8 cellular contexts compared by ENCODE assay signal in the genomic region with DNA sequence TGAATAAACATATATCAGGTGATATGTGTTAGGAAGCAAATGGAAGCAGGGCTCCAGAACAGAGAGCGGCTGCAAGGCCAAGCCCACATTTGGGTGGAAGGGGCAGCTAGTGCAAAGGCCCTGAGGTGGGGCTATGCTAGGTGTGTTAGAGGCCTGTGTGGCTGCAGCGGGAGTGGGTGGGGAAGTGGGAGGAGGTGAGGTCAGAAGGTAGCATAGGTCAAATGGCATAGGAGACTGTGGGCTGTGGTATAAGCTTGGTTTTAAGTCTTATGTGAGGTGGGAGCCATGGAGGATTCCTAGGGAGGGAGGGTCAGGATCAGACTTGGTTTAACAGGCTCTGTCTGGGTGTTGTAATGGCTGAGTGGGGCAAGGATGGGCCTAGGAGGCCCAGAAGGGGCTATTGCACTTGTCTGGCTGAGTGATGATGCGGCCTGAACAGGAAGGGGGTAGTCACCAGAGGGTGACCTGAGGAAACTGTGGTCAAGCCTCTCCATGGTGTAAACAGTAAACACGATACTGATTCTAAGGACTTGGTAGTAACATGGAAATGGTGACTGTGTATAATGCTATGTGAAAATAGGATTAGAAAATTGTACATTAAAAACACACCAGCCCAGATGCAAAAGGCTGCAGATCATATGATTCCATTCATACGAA. TPM values are rescaled to one million over a fixed set of nuclear protein-coding genes. Genes with fewer than 3 reads are reported as not detected.
DNase-seq lines count a peak whose midpoint lies in the region; ATAC-seq and TF ChIP-seq lines count a peak whose summit lies in the region.

No MANE protein-coding gene starts in this region.

- peaks cover 16% of the 10 kb centered on the region for H3F3A ChIP-seq in neural progenitor cell (ENCODE audit: low read depth)

- peak overlapping the region; percentile 60 for H3K4me2 ChIP-seq in neural progenitor cell
- H3K4me2 ChIP-seq in OCI-LY7 (ENCODE audit: low read length) = no peak overlapping the region

- ATAC-seq in GM19455 (IDR thresholded peaks at IDR 0.05; ENCODE audit: unreplicated experiment) = peak; percentile 60
- no peak for ATAC-seq in body of pancreas

- H3K36me3 Mint-ChIP-seq in neural progenitor cell = peaks cover 3% of the 10 kb centered on the region

- H3K27ac ChIP-seq in body of pancreas = peak overlapping the region in 3 of 4 donors; percentile 84 to 89 (median 86)
- no peak overlapping the region for H3K27ac ChIP-seq in neural progenitor cell
- H3K27ac ChIP-seq in OCI-LY7 (ENCODE audit: low read depth, low read length, poor library complexity, severe bottlenecking) = no peak overlapping the region

- no TSS peak for BruUV-seq in OCI-LY7 (replicated peaks; lab: Mats Ljungman, UMichigan)

- no peak overlapping the region for H3K9ac ChIP-seq in neural progenitor cell

- H3K27me3 ChIP-seq in body of pancreas (no peaks in the 10 kb centered on the region), neural progenitor cell (peaks cover 23% of the 10 kb centered on the region)

- H3K9me2 ChIP-seq in OCI-LY7 (ENCODE audit: insufficient read depth, low read length) = no peaks in the 10 kb centered on the region

- peak overlapping the region; percentile 13 for H3K27ac Mint-ChIP-seq in neural progenitor cell

- TF ChIP-seq CTCF in body of pancreas (IDR thresholded peaks at IDR 0.05) = no peak
- no peak for TF ChIP-seq CTCF in neural progenitor cell (IDR thresholded peaks at IDR 0.05)
- no peak for TF ChIP-seq CTCF in OCI-LY7 (conservative IDR thresholded peaks at IDR 0.05; ENCODE audit: low read length)

- H4K20me1 ChIP-seq in neural progenitor cell (ENCODE audit: low read depth) = peaks cover 100% of the 10 kb centered on the region
- H4K20me1 ChIP-seq in OCI-LY7 (ENCODE audit: insufficient read depth, low read length) = no peaks in the 10 kb centered on the region

- intact Hi-C loops in body of pancreas (cut with DNase I) (no loop called here), OCI-LY7 (cut with micrococcal nuclease; ENCODE audit: unreplicated experiment) (no loop called here)

- H3K9me3 Mint-ChIP-seq in neural progenitor cell = no peaks in the 10 kb centered on the region

- H3K36me3 ChIP-seq in body of pancreas (replicated peaks in 1 of 2; ENCODE audit: insufficient read depth in 1 of 2, low read depth in 2 of 2) (no peaks in the 10 kb centered on the region), neural progenitor cell (no peaks in the 10 kb centered on the region), OCI-LY7 (ENCODE audit: insufficient read depth, low read length) (no peaks in the 10 kb centered on the region)

- CTCF ChIA-PET in OCI-LY7 (lab: Charles Lee; ENCODE audit: unreplicated experiment) = interaction anchor here (0.5 kb wide), 1 partner anchor 113 kb away, joined by 4 read pairs; no protein-coding TSS in a partner anchor

- no peak overlapping the region for H3K4me3 Mint-ChIP-seq in neural progenitor cell

- peaks cover 3% of the 10 kb centered on the region for H3K79me2 ChIP-seq in neural progenitor cell (ENCODE audit: low read depth)
- H3K79me2 ChIP-seq in OCI-LY7 (ENCODE audit: insufficient read depth, low read depth, low read length) = no peaks in the 10 kb centered on the region

- POLR2A ChIA-PET in OCI-LY7 (lab: Charles Lee) = no interaction called here

- TF ChIP-seq POLR2A in body of pancreas (IDR thresholded peaks at IDR 0.05) = no peak

- DNase-seq in CMK (ENCODE audit: low read depth) (peak; percentile 75), HK-2 (ENCODE audit: unreplicated experiment) (peak; percentile 56), body of pancreas (no peak), neural progenitor cell (ENCODE audit: low spot score) (no peak), OCI-LY7 (ENCODE audit: low spot score) (no peak), ecto neural progenitor cell (ENCODE audit: low spot score) (no peak)
- DNase-seq in activated CD4-positive, CD25-positive, alpha-beta regulatory T cell treated with anti-CD3 and anti-CD28 coated beads, Interleukin-2, amount 50 U/mL, for 72 hours = no peak

- H3K4me3 ChIP-seq in body of pancreas = no peak overlapping the region
- H3K4me3 ChIP-seq in neural progenitor cell = no peak overlapping the region
- H3K4me3 ChIP-seq in OCI-LY7 (ENCODE audit: low read depth, low read length, poor library complexity, severe bottlenecking) = no peak overlapping the region

- 83 to 91% methylated on average over 5 of the region's 5 CpGs for WGBS in body of pancreas, 2 donors

- H2AFZ ChIP-seq in neural progenitor cell (replicated peaks) (no peak overlapping the region), OCI-LY7 (ENCODE audit: low read length) (no peak overlapping the region)

- H3K9me3 ChIP-seq in body of pancreas (no peaks in the 10 kb centered on the region), neural progenitor cell (ENCODE audit: low read depth) (no peaks in the 10 kb centered on the region), OCI-LY7 (ENCODE audit: low read length) (no peaks in the 10 kb centered on the region)

- peaks cover 80% of the 10 kb centered on the region for H3K4me1 Mint-ChIP-seq in neural progenitor cell

- H3K27me3 Mint-ChIP-seq in neural progenitor cell (ENCODE audit: insufficient read depth, low read depth) = peaks cover 5% of the 10 kb centered on the region

- H3K4me1 ChIP-seq in body of pancreas = peaks cover 36% of the 10 kb centered on the region
- H3K4me1 ChIP-seq in neural progenitor cell = peaks cover 26% of the 10 kb centered on the region
- peaks cover 8% of the 10 kb centered on the region for H3K4me1 ChIP-seq in OCI-LY7 (ENCODE audit: insufficient read depth, low read length, poor library complexity, severe bottlenecking)

RNA-seq across cellular contexts. Expression of gene RAI1, which starts 31.1 kb away (rescaled TPM):
- total RNA-seq in body of pancreas = 10 to 100 TPM; 16.3 to 41.5 TPM
- total RNA-seq in neural progenitor cell (ENCODE audit: low replicate concordance) = 18.0 and 27.4 TPM in 2 replicates
- 17.1 and 20.1 TPM in 2 replicates for total RNA-seq in OCI-LY7 (2014; rRNA removed; shearing (Covaris generic))
- total RNA-seq in OCI-LY7 (2022) = 49.4 and 54.3 TPM in 2 replicates

Comparison
In these comparisons a context has a peak if more than half of its experiments do, and no peak if none do; other contexts are left out.
1. DNase-seq: peak in CMK (single experiment) and HK-2 (single experiment); none in body of pancreas (0 of 4), neural progenitor cell (single experiment), OCI-LY7 (single experiment), ecto neural progenitor cell (single experiment) and activated CD4-positive, CD25-positive, alpha-beta regulatory T cell treated with anti-CD3 and anti-CD28 coated beads, Interleukin-2, amount 50 U/mL, for 72 hours (single experiment).
2. H3K27ac ChIP-seq: peak in body of pancreas (3 of 4); none in neural progenitor cell (single experiment) and OCI-LY7 (single experiment).